2 cellular contexts compared by ENCODE assay signal in genomic region chr6:74277749-74278148, GRCh38.
TF ChIP-seq lines count a peak whose summit lies in the region.

No MANE protein-coding gene starts in this region.

TF ChIP-seq in SK-N-SH, 30 proteins besides CTCF, POLR2A, EP300 and RAD21 (continued from another document):
- TF ChIP-seq, protein P1, sequence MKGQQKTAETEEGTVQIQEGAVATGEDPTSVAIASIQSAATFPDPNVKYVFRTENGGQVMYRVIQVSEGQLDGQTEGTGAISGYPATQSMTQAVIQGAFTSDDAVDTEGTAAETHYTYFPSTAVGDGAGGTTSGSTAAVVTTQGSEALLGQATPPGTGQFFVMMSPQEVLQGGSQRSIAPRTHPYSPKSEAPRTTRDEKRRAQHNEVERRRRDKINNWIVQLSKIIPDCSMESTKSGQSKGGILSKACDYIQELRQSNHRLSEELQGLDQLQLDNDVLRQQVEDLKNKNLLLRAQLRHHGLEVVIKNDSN (IDR thresholded peaks at IDR 0.05; ENCODE audit: borderline replicate concordance, low read depth) = no peak
- TF ChIP-seq JUND (IDR thresholded peaks at IDR 0.05) = no peak
- TF ChIP-seq, protein P2, sequence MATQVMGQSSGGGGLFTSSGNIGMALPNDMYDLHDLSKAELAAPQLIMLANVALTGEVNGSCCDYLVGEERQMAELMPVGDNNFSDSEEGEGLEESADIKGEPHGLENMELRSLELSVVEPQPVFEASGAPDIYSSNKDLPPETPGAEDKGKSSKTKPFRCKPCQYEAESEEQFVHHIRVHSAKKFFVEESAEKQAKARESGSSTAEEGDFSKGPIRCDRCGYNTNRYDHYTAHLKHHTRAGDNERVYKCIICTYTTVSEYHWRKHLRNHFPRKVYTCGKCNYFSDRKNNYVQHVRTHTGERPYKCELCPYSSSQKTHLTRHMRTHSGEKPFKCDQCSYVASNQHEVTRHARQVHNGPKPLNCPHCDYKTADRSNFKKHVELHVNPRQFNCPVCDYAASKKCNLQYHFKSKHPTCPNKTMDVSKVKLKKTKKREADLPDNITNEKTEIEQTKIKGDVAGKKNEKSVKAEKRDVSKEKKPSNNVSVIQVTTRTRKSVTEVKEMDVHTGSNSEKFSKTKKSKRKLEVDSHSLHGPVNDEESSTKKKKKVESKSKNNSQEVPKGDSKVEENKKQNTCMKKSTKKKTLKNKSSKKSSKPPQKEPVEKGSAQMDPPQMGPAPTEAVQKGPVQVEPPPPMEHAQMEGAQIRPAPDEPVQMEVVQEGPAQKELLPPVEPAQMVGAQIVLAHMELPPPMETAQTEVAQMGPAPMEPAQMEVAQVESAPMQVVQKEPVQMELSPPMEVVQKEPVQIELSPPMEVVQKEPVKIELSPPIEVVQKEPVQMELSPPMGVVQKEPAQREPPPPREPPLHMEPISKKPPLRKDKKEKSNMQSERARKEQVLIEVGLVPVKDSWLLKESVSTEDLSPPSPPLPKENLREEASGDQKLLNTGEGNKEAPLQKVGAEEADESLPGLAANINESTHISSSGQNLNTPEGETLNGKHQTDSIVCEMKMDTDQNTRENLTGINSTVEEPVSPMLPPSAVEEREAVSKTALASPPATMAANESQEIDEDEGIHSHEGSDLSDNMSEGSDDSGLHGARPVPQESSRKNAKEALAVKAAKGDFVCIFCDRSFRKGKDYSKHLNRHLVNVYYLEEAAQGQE (IDR thresholded peaks at IDR 0.05; ENCODE audit: low read depth, low read length) = no peak
- TF ChIP-seq, protein P3, sequence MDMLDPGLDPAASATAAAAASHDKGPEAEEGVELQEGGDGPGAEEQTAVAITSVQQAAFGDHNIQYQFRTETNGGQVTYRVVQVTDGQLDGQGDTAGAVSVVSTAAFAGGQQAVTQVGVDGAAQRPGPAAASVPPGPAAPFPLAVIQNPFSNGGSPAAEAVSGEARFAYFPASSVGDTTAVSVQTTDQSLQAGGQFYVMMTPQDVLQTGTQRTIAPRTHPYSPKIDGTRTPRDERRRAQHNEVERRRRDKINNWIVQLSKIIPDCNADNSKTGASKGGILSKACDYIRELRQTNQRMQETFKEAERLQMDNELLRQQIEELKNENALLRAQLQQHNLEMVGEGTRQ (IDR thresholded peaks at IDR 0.05; ENCODE audit: borderline replicate concordance, low read depth, low read length) = no peak
- TF ChIP-seq MEF2A (IDR thresholded peaks at IDR 0.05; ENCODE audit: borderline replicate concordance, low read depth) = no peak
- TF ChIP-seq SMC3 (IDR thresholded peaks at IDR 0.05; ENCODE audit: low read depth, low read length) = no peak
- TF ChIP-seq RXRA (IDR thresholded peaks at IDR 0.05; ENCODE audit: borderline replicate concordance, low read depth) = no peak
- no peak for TF ChIP-seq NFIC (IDR thresholded peaks at IDR 0.05; ENCODE audit: borderline replicate concordance)
- TF ChIP-seq EZH2phosphoT487 (IDR thresholded peaks at IDR 0.05; ENCODE audit: borderline replicate concordance, low read depth) = no peak
- TF ChIP-seq SIN3A (IDR thresholded peaks at IDR 0.05; ENCODE audit: borderline replicate concordance, low read depth, low read length) = no peak

TF ChIP-seq in SK-N-SH treated with all-trans-retinoic acid at 6 μM for 48 hours, 23 proteins besides CTCF, POLR2A, EP300 and RAD21 (continued from another document):
- no peak for TF ChIP-seq CSRNP3 (CRISPR knock-in tag; IDR thresholded peaks at IDR 0.05)
- TF ChIP-seq OSR1 (CRISPR knock-in tag; IDR thresholded peaks at IDR 0.05) = no peak
- no peak for TF ChIP-seq ESRRG (CRISPR knock-in tag; IDR thresholded peaks at IDR 0.05)
- TF ChIP-seq ZNF565 (CRISPR knock-in tag; conservative IDR thresholded peaks at IDR 0.05; ENCODE audit: low read depth) = no peak
- TF ChIP-seq ZNF70 (CRISPR knock-in tag; IDR thresholded peaks at IDR 0.05) = no peak
- no peak for TF ChIP-seq POU6F1 (CRISPR knock-in tag; IDR thresholded peaks at IDR 0.05; ENCODE audit: borderline replicate concordance, low read depth)
- TF ChIP-seq RARB (CRISPR knock-in tag; IDR thresholded peaks at IDR 0.05) = no peak
- no peak for TF ChIP-seq PPARA (CRISPR knock-in tag; IDR thresholded peaks at IDR 0.05; ENCODE audit: borderline replicate concordance)
- TF ChIP-seq, protein P4, sequence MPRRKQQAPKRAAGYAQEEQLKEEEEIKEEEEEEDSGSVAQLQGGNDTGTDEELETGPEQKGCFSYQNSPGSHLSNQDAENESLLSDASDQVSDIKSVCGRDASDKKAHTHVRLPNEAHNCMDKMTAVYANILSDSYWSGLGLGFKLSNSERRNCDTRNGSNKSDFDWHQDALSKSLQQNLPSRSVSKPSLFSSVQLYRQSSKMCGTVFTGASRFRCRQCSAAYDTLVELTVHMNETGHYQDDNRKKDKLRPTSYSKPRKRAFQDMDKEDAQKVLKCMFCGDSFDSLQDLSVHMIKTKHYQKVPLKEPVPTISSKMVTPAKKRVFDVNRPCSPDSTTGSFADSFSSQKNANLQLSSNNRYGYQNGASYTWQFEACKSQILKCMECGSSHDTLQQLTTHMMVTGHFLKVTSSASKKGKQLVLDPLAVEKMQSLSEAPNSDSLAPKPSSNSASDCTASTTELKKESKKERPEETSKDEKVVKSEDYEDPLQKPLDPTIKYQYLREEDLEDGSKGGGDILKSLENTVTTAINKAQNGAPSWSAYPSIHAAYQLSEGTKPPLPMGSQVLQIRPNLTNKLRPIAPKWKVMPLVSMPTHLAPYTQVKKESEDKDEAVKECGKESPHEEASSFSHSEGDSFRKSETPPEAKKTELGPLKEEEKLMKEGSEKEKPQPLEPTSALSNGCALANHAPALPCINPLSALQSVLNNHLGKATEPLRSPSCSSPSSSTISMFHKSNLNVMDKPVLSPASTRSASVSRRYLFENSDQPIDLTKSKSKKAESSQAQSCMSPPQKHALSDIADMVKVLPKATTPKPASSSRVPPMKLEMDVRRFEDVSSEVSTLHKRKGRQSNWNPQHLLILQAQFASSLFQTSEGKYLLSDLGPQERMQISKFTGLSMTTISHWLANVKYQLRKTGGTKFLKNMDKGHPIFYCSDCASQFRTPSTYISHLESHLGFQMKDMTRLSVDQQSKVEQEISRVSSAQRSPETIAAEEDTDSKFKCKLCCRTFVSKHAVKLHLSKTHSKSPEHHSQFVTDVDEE (CRISPR knock-in tag; IDR thresholded peaks at IDR 0.05) = no peak
- TF ChIP-seq BACH2 (CRISPR knock-in tag; IDR thresholded peaks at IDR 0.05; ENCODE audit: borderline replicate concordance) = no peak
- no peak for TF ChIP-seq ZFP30 (CRISPR knock-in tag; IDR thresholded peaks at IDR 0.05)
- no peak for TF ChIP-seq TCF4 (CRISPR knock-in tag; IDR thresholded peaks at IDR 0.05; ENCODE audit: borderline replicate concordance)
